ENCODE assay signal across 24 cellular contexts in the genomic region with DNA sequence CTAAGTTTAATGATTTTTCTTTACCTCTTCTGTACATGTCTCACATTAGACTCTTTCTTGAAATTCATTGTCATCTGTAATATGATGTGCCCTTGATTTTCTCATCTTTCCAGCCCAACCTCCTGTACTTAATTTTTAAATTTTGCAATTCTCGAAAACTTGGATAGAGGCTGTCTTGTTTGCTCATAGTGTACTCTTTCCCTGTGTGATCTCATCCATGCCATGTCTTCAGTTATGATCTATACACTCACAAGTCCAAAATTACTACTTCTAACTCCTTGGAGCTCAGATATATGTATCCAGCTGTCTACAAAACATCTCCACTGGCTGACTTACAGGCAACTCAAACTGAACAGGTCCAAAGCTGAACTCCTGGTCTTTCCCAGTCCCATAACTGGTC.
"Had no signal": no experiment of that assay in that cellular context is flagged by ENCODE, and none has a peak within 500 bp of the region (broad histone marks: within the 10 kb centered on the region; RNA-seq: fewer than 3 reads in every experiment).

No MANE protein-coding gene starts in this region.

- ATAC-seq: esophagus mucosa; stimulated activated naive CD8-positive, alpha-beta T cell treated with anti-CD3 and anti-CD28 coated beads, Interleukin-15, amount 100 ng/mL, for 72 hours had no signal

- H3K27me3 ChIP-seq: adrenal gland, brain microvascular endothelial cell, left lung, neutrophil, ovary, suprapubic skin, tibial artery had no signal

- H3K27ac ChIP-seq: adrenal gland, neutrophil, ovary, SK-N-MC, suprapubic skin, VCaP had no signal

- H3K4me3 ChIP-seq: adrenal gland, left lung, ovary, SK-N-MC, suprapubic skin, tibial artery had no signal

- H3K9me3 ChIP-seq: adrenal gland, left lung, neutrophil, ovary, suprapubic skin, tibial artery had no signal

- DNase-seq: activated CD4-positive, alpha-beta T cell treated with anti-CD3 and anti-CD28 coated beads for 4 hours; activated CD4-positive, alpha-beta T cell treated with anti-CD3 and anti-CD28 coated beads, Interleukin-2, amount 50 U/mL, for 4 hours; activated effector memory CD4-positive, alpha-beta T cell treated with Interleukin-2 at 50 U/mL for 16 hours; activated naive CD4-positive, alpha-beta T cell treated with Interleukin-2 at 50 U/mL for 16 hours; activated T-cell treated with anti-CD3 and anti-CD28 coated beads for 4 hours; adrenal gland; brain microvascular endothelial cell; caudate nucleus; endodermal cell; head of caudate nucleus; left lung; mammary epithelial cell; naive B cell; nephron progenitor cell; ovary; stimulated activated CD4-positive, alpha-beta T cell treated with anti-CD3 and anti-CD28 coated beads, Interleukin-2, amount 100 ng/mL, for 48 hours; stimulated activated naive CD8-positive, alpha-beta T cell treated with anti-CD3 and anti-CD28 coated beads, Interleukin-15, amount 100 ng/mL, for 72 hours; T-helper 9 cell; tibial artery had no signal

- H3K36me3 ChIP-seq: adrenal gland, brain microvascular endothelial cell, left lung, neutrophil, ovary, suprapubic skin, tibial artery had no signal
